In genomic region chr2:41621578-41621977, GRCh38 we compare ENCODE assay signal across 17 cellular contexts.
"Had no signal": no experiment of that assay in that cellular context is flagged by ENCODE, and none has a peak within 500 bp of the region (broad histone marks: within the 10 kb centered on the region; RNA-seq: fewer than 3 reads in every experiment).

No MANE protein-coding gene starts in this region.

- H3K4me1 Mint-ChIP-seq: activated naive CD8-positive, alpha-beta T cell treated with anti-CD3 and anti-CD28 coated beads, Interleukin-2, amount 50 U/mL, for 24 hours; activated T-helper 17 cell treated with anti-CD3 and anti-CD28 coated beads, Interleukin-2, amount 50 U/mL, for 72 hours; nephron progenitor cell had no signal

- ATAC-seq: activated naive CD8-positive, alpha-beta T cell treated with anti-CD3 and anti-CD28 coated beads, Interleukin-2, amount 50 U/mL, for 24 hours; activated T-helper 17 cell treated with anti-CD3 and anti-CD28 coated beads, Interleukin-2, amount 50 U/mL, for 72 hours; foreskin keratinocyte had no signal

- H3K9me3 ChIP-seq: ascending aorta, prostate gland, tibial artery had no signal

- H3K27me3 Mint-ChIP-seq: activated naive CD8-positive, alpha-beta T cell treated with anti-CD3 and anti-CD28 coated beads, Interleukin-2, amount 50 U/mL, for 24 hours; dendritic cell treated with granulocyte-macrophage colony-stimulating factor and Interleukin-4, amounts not matched to agents 40 ng/mL and 50 ng/mL, for 4 days had no signal

- DNase-seq: activated CD4-positive, alpha-beta T cell treated with anti-CD3 and anti-CD28 coated beads, Interleukin-2, amount 50 U/mL, for 4 hours; activated CD4-positive, CD25-positive, alpha-beta regulatory T cell treated with anti-CD3 and anti-CD28 coated beads, Interleukin-2, amount 50 U/mL, for 72 hours; activated naive CD4-positive, alpha-beta T cell treated with anti-CD3 and anti-CD28 coated beads for 36 hours; activated naive CD8-positive, alpha-beta T cell treated with anti-CD3 and anti-CD28 coated beads, Interleukin-2, amount 50 U/mL, for 24 hours; activated T-cell treated with anti-CD3 and anti-CD28 coated beads for 4 hours; effector memory CD4-positive, alpha-beta T cell; foreskin keratinocyte; nephron progenitor cell; right cardiac atrium; small intestine; stimulated activated CD4-positive, alpha-beta T cell treated with anti-CD3 and anti-CD28 coated beads, Interleukin-4, amount 100 ng/mL, for 24 hours; stimulated activated naive CD4-positive, alpha-beta T cell; tibial artery had no signal

- H3K4me3 Mint-ChIP-seq: activated naive CD4-positive, alpha-beta T cell treated with anti-CD3 and anti-CD28 coated beads for 36 hours; activated naive CD8-positive, alpha-beta T cell treated with anti-CD3 and anti-CD28 coated beads, Interleukin-2, amount 50 U/mL, for 24 hours; activated T-helper 17 cell treated with anti-CD3 and anti-CD28 coated beads, Interleukin-2, amount 50 U/mL, for 72 hours; dendritic cell treated with granulocyte-macrophage colony-stimulating factor and Interleukin-4, amounts not matched to agents 40 ng/mL and 50 ng/mL, for 4 days; nephron progenitor cell had no signal

- H3K4me1 ChIP-seq: foreskin keratinocyte, prostate gland had no signal

- H3K9me3 Mint-ChIP-seq: activated naive CD4-positive, alpha-beta T cell treated with anti-CD3 and anti-CD28 coated beads for 36 hours; activated naive CD8-positive, alpha-beta T cell treated with anti-CD3 and anti-CD28 coated beads, Interleukin-2, amount 50 U/mL, for 24 hours; activated T-helper 17 cell treated with anti-CD3 and anti-CD28 coated beads, Interleukin-2, amount 50 U/mL, for 72 hours; dendritic cell treated with granulocyte-macrophage colony-stimulating factor and Interleukin-4, amounts not matched to agents 40 ng/mL and 50 ng/mL, for 4 days; nephron progenitor cell had no signal

- H3K27me3 ChIP-seq: ascending aorta, foreskin keratinocyte, tibial artery had no signal

- H3K36me3 ChIP-seq: ascending aorta, prostate gland, tibial artery had no signal

- H3K27ac Mint-ChIP-seq: activated naive CD4-positive, alpha-beta T cell treated with anti-CD3 and anti-CD28 coated beads for 36 hours; activated naive CD8-positive, alpha-beta T cell treated with anti-CD3 and anti-CD28 coated beads, Interleukin-2, amount 50 U/mL, for 24 hours; activated T-helper 17 cell treated with anti-CD3 and anti-CD28 coated beads, Interleukin-2, amount 50 U/mL, for 72 hours; dendritic cell treated with granulocyte-macrophage colony-stimulating factor and Interleukin-4, amounts not matched to agents 40 ng/mL and 50 ng/mL, for 4 days; nephron progenitor cell had no signal

- H3K4me3 ChIP-seq: ascending aorta, prostate gland, tibial artery had no signal

- H3K27ac ChIP-seq: foreskin keratinocyte, prostate gland had no signal
